Comparison of ENCODE assay signal across 1 cellular context in genomic region chr2:127516031-127516430, GRCh38.
TF ChIP-seq lines count a peak whose summit lies in the region.

No MANE protein-coding gene starts in this region.

TF ChIP-seq in GM23338, 12 proteins besides CTCF, POLR2A, EP300 and RAD21 (continued from another document):
- TF ChIP-seq ZNF462 (CRISPR knock-in tag; IDR thresholded peaks at IDR 0.05) (no peak), ZNF114 (CRISPR knock-in tag; IDR thresholded peaks at IDR 0.05) (no peak), NANOG (IDR thresholded peaks at IDR 0.05; ENCODE audit: borderline replicate concordance) (no peak), EZH2phosphoT487 (IDR thresholded peaks at IDR 0.05; ENCODE audit: unreplicated experiment) (no peak)
